In genomic region chrX:54044126-54044876, GRCh38 we compare ENCODE assay signal across 8 cellular contexts. TPM values are rescaled to one million over a fixed set of nuclear protein-coding genes. Genes with fewer than 3 reads are reported as not detected.
DNase-seq lines count a peak whose midpoint lies in the region; ATAC-seq and TF ChIP-seq lines count a peak whose summit lies in the region.

Gene PHF8 (minus strand): TSS chrX:54044473. CDS start chrX:54042728, 1,745 bp downstream.

- H3K27ac ChIP-seq in mammary epithelial cell (ENCODE audit: insufficient read depth, low read depth, low read length): peak within 1 kb of the TSS; percentile 73

- 42% methylated on average over 31 of the region's 66 CpGs for WGBS in mammary epithelial cell (ENCODE audit: low coverage, missing lambda C conversion rate)

- H2AFZ ChIP-seq in mammary epithelial cell (ENCODE audit: low read depth, low read length): peak within 1 kb of the TSS; percentile 83

- CTCF ChIA-PET in mammary epithelial cell (lab: Charles Lee; ENCODE audit: low non-redundant PET): interaction anchor here (0.7 kb wide), 1 partner anchor 737 kb away, joined by 6 read pairs; no protein-coding TSS in a partner anchor

- dilution Hi-C loops in mammary epithelial cell (cut with HindIII; ENCODE audit: low sequenced_read_pairs): no loop called here

- no peaks in the 10 kb centered on the region for H3K9me3 ChIP-seq in mammary epithelial cell (replicated peaks; ENCODE audit: insufficient read depth, low read length)
- peaks cover 5% of the 10 kb centered on the region for H3K9me3 ChIP-seq in iPS-18c (ENCODE audit: control insufficient read depth, insufficient read depth, low read length)
- no peaks in the 10 kb centered on the region for H3K9me3 ChIP-seq in skeletal muscle satellite cell (replicated peaks; ENCODE audit: low read length)

- no TSS peak for BruUV-seq in mammary epithelial cell (replicated peaks; lab: Mats Ljungman, UMichigan)

- intact Hi-C loops in mammary epithelial cell (cut with micrococcal nuclease): loop anchor here (2.0 to 5.0 kb wide), 4 partner anchors 138 to 593 kb away; partner anchors contain the start of genes FAM120C and TSR2

- H3K36me3 ChIP-seq in mammary epithelial cell (ENCODE audit: insufficient read depth, low read length) (peaks cover 7% of the 10 kb centered on the region), skeletal muscle satellite cell (ENCODE audit: insufficient read depth, low read length) (peaks cover 3% of the 10 kb centered on the region)

- H3K4me3 ChIP-seq in WI38 (ENCODE audit: low read depth, low read length) (peak within 1 kb of the TSS; percentile 71), mammary epithelial cell (replicated peaks in 1 of 3; ENCODE audit: insufficient read depth in 1 of 3, low read depth in 2 of 3, low read length in 3 of 3) (peak within 1 kb of the TSS; percentile 59 to 69 (median 63)), iPS-18c (ENCODE audit: insufficient read depth, low read depth, low read length) (peak within 1 kb of the TSS; percentile 71), skeletal muscle satellite cell (ENCODE audit: low read length) (peak within 1 kb of the TSS; percentile 82)

- H3K79me2 ChIP-seq in mammary epithelial cell (ENCODE audit: insufficient read depth, low read length): peaks cover 13% of the 10 kb centered on the region

- H3K4me1 ChIP-seq in mammary epithelial cell (ENCODE audit: insufficient read depth, low read length): peaks cover 8% of the 10 kb centered on the region
- H3K4me1 ChIP-seq in skeletal muscle satellite cell (ENCODE audit: control insufficient read depth, insufficient read depth, low read length): no peaks in the 10 kb centered on the region

- peak; percentile 88 for DNase-seq in ACHN
- DNase-seq in NCI-H2227 treated with DMSO at 0.1 percent for 48 hours (lab: John Stamatoyannopoulos, UW): peak; percentile 100
- DNase-seq in mammary epithelial cell: peak; percentile 94

- in situ Hi-C loops in ACHN (cut with HindIII; ENCODE audit: low pct_ligation_motif_present, low pct_unique_long_range_greater_than_20kb, low sequenced_read_pairs) (no loop called here), mammary epithelial cell (cut with MboI; ENCODE audit: low sequenced_read_pairs in 2 of 2) (loop anchor here in 1 of 2 donors (25.0 kb wide), 1 partner anchor 143 kb away; the partner anchor contains the start of gene FAM120C)

- no peaks in the 10 kb centered on the region for H4K20me1 ChIP-seq in mammary epithelial cell (ENCODE audit: insufficient read depth, low read length)

- H3K4me2 ChIP-seq in mammary epithelial cell (ENCODE audit: insufficient read depth, low read depth, low read length) (peak within 1 kb of the TSS; percentile 79), skeletal muscle satellite cell (ENCODE audit: low read length) (peak within 1 kb of the TSS; percentile 82)

- no peak for TF ChIP-seq CTCF in WI38 (IDR thresholded peaks at IDR 0.05; ENCODE audit: low read depth, low read length)
- TF ChIP-seq CTCF in mammary epithelial cell (conservative IDR thresholded peaks at IDR 0.05 in 1 of 2, IDR thresholded peaks at IDR 0.05 in 1 of 2; ENCODE audit: extremely low read depth in 1 of 2, insufficient read depth in 1 of 2, low read depth in 1 of 2, low read length in 2 of 2): no peak

- ATAC-seq in GM18909 (IDR thresholded peaks at IDR 0.05; ENCODE audit: poor library complexity, unreplicated experiment): peak; percentile 84
- peak; percentile 86 for ATAC-seq in HG03175 (IDR thresholded peaks at IDR 0.05; ENCODE audit: unreplicated experiment)

- H3K9ac ChIP-seq in mammary epithelial cell (ENCODE audit: insufficient read depth, low read length) (peak within 1 kb of the TSS; percentile 66), skeletal muscle satellite cell (ENCODE audit: low read depth, low read length) (peak within 1 kb of the TSS; percentile 97)

- H3K27me3 ChIP-seq in mammary epithelial cell (ENCODE audit: insufficient read depth, low read length) (no peaks in the 10 kb centered on the region), skeletal muscle satellite cell (ENCODE audit: control insufficient read depth, insufficient read depth, low read length) (no peaks in the 10 kb centered on the region)

RNA-seq across cellular contexts. Expression of gene PHF8, which starts in this region (rescaled TPM):
- total RNA-seq in mammary epithelial cell: 10 to 100 TPM; 16.0 to 23.8 TPM
- polyA plus RNA-seq in mammary epithelial cell: 7.3 TPM
- polyA minus RNA-seq in mammary epithelial cell: 21.8 TPM
- 9.6 and 9.9 TPM in 2 replicates for total RNA-seq in skeletal muscle satellite cell (2012; rRNA removed)

Comparison
In these comparisons a context has a peak if more than half of its experiments do, and no peak if none do; other contexts are left out.
1. Peak in every context shown above with its lines: DNase-seq, ATAC-seq, H3K4me3 ChIP-seq and H3K27ac ChIP-seq.